11 cellular contexts compared by ENCODE assay signal in the genomic region with DNA sequence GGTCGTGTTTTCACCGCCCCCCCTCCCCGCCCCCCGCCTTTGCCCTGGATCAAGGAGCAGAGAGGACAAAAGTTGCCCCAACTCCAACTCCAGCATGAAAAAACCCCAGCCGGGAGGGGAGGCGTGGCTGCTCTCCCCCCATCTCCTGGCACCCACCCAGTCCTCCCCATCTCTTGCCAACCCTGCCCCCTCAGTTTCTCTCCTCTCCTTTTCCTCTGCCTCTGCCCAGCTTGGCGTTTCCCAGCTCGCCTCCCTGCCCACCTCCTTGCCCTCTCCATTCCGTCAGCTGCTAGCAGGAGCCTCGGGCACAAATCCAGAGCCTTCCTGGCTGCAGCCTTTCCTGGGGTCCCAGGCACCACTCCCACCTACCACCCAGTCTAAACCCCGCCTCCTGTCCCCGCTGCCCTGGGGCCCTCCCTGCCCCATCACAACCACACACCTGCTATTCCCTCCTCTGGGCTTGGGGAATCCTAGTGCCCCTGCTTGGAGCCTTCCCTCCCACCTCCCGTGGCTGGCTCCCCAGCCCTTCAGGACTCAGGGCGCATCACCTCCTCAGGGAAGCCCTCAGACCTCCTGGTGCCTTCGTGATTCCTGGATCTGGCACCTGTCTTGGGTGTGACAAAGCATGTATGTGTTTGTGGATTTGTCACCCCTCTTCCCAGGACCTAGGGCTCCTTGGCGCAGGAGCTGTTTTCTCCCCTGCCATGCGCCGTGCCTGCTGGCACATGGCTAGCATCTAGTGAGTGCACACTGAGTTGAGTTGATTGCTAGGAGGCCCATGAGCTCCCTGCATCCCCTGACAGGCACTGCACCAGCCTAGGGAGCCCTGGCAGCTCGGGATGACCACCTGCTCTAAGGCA.
DNase-seq lines count a peak whose midpoint lies in the region; TF ChIP-seq lines count a peak whose summit lies in the region.
"Had no signal": no experiment of that assay in that cellular context is flagged by ENCODE, and none has a peak within 500 bp of the region (broad histone marks: within the 10 kb centered on the region; RNA-seq: fewer than 3 reads in every experiment).

No MANE protein-coding gene starts in this region.

- H3K27ac Mint-ChIP-seq in progenitor cell of endocrine pancreas = no peak overlapping the region
- no peak overlapping the region for H3K27ac Mint-ChIP-seq in activated T-cell treated with anti-CD3 and anti-CD28 coated beads, Interleukin-2, amount 50 U/mL, for 24 hours
- H3K27ac Mint-ChIP-seq: activated CD4-positive, alpha-beta memory T cell treated with anti-CD3 and anti-CD28 coated beads, Interleukin-2, amount 10 ng/mL, durations not matched to agents 7 days and 5 days; memory B cell had no signal

- H3K9me3 Mint-ChIP-seq in progenitor cell of endocrine pancreas (ENCODE audit: low read depth) = no peaks in the 10 kb centered on the region
- no peaks in the 10 kb centered on the region for H3K9me3 Mint-ChIP-seq in activated T-cell treated with anti-CD3 and anti-CD28 coated beads, Interleukin-2, amount 50 U/mL, for 24 hours
- H3K9me3 Mint-ChIP-seq: activated CD4-positive, alpha-beta memory T cell treated with anti-CD3 and anti-CD28 coated beads, Interleukin-2, amount 10 ng/mL, durations not matched to agents 7 days and 5 days; memory B cell had no signal

- no peaks in the 10 kb centered on the region for H3K36me3 Mint-ChIP-seq in progenitor cell of endocrine pancreas (ENCODE audit: insufficient read depth)
- no peaks in the 10 kb centered on the region for H3K36me3 Mint-ChIP-seq in activated T-cell treated with anti-CD3 and anti-CD28 coated beads, Interleukin-2, amount 50 U/mL, for 24 hours (ENCODE audit: low read depth)
- H3K36me3 Mint-ChIP-seq: memory B cell had no signal

- DNase-seq in G401 (ENCODE audit: low spot score) = peak; percentile 26
- peak; percentile 76 for DNase-seq in NCI-H748 (lab: John Stamatoyannopoulos, UW; ENCODE audit: unreplicated experiment)
- no peak for DNase-seq in fibroblast of mammary gland (ENCODE audit: low read depth)
- no peak for DNase-seq in skeletal muscle cell (ENCODE audit: low read depth)
- DNase-seq in DMS114 treated with DMSO at 0.1 percent for 48 hours (lab: John Stamatoyannopoulos, UW; ENCODE audit: unreplicated experiment) = no peak
- no peak for DNase-seq in kidney glomerular epithelial cell (lab: John Stamatoyannopoulos, UW)
- DNase-seq in progenitor cell of endocrine pancreas (ENCODE audit: low spot score, unreplicated experiment) = no peak
- DNase-seq in activated T-cell treated with anti-CD3 and anti-CD28 coated beads, Interleukin-2, amount 50 U/mL, for 24 hours = no peak
- DNase-seq: activated CD4-positive, alpha-beta memory T cell treated with anti-CD3 and anti-CD28 coated beads, Interleukin-2, amount 10 ng/mL, durations not matched to agents 7 days and 5 days; colonic mucosa had no signal

- H3K4me3 ChIP-seq in fibroblast of mammary gland (ENCODE audit: control insufficient read depth, low read depth, low read length) (peak overlapping the region; percentile 23), skeletal muscle cell (ENCODE audit: low read depth, low read length) (peak overlapping the region; percentile 31)
- H3K4me3 ChIP-seq: colonic mucosa had no signal

- H3K27me3 Mint-ChIP-seq in progenitor cell of endocrine pancreas = no peaks in the 10 kb centered on the region
- H3K27me3 Mint-ChIP-seq in activated T-cell treated with anti-CD3 and anti-CD28 coated beads, Interleukin-2, amount 50 U/mL, for 24 hours = peaks cover 37% of the 10 kb centered on the region

- H3K4me1 Mint-ChIP-seq in progenitor cell of endocrine pancreas (ENCODE audit: low read depth) = peaks cover 2% of the 10 kb centered on the region
- peaks cover 2% of the 10 kb centered on the region for H3K4me1 Mint-ChIP-seq in activated T-cell treated with anti-CD3 and anti-CD28 coated beads, Interleukin-2, amount 50 U/mL, for 24 hours (ENCODE audit: low read depth)
- H3K4me1 Mint-ChIP-seq: activated CD4-positive, alpha-beta memory T cell treated with anti-CD3 and anti-CD28 coated beads, Interleukin-2, amount 10 ng/mL, durations not matched to agents 7 days and 5 days had no signal

- TF ChIP-seq CTCF in fibroblast of mammary gland (conservative IDR thresholded peaks at IDR 0.05; ENCODE audit: control insufficient read depth, insufficient read depth, low read depth, low read length) (no peak), progenitor cell of endocrine pancreas (IDR thresholded peaks at IDR 0.05; ENCODE audit: unreplicated experiment) (no peak)

- no peak overlapping the region for H3K4me3 Mint-ChIP-seq in progenitor cell of endocrine pancreas (ENCODE audit: low read depth)
- H3K4me3 Mint-ChIP-seq in activated T-cell treated with anti-CD3 and anti-CD28 coated beads, Interleukin-2, amount 50 U/mL, for 24 hours = no peak overlapping the region
- H3K4me3 Mint-ChIP-seq: activated CD4-positive, alpha-beta memory T cell treated with anti-CD3 and anti-CD28 coated beads, Interleukin-2, amount 10 ng/mL, durations not matched to agents 7 days and 5 days; memory B cell had no signal

- in situ Hi-C loops in G401 (cut with HindIII; ENCODE audit: low sequenced_read_pairs) = no loop called here

Comparison
In these comparisons a context has a peak if more than half of its experiments do, and no peak if none do; other contexts are left out.
1. DNase-seq: peak in G401 (single experiment) and NCI-H748 (single experiment); none in fibroblast of mammary gland (single experiment), skeletal muscle cell (single experiment), DMS114 treated with DMSO at 0.1 percent for 48 hours (single experiment), kidney glomerular epithelial cell (single experiment), progenitor cell of endocrine pancreas (single experiment) and activated T-cell treated with anti-CD3 and anti-CD28 coated beads, Interleukin-2, amount 50 U/mL, for 24 hours (single experiment).